Comparison of ENCODE assay signal across 8 cellular contexts in the genomic region with DNA sequence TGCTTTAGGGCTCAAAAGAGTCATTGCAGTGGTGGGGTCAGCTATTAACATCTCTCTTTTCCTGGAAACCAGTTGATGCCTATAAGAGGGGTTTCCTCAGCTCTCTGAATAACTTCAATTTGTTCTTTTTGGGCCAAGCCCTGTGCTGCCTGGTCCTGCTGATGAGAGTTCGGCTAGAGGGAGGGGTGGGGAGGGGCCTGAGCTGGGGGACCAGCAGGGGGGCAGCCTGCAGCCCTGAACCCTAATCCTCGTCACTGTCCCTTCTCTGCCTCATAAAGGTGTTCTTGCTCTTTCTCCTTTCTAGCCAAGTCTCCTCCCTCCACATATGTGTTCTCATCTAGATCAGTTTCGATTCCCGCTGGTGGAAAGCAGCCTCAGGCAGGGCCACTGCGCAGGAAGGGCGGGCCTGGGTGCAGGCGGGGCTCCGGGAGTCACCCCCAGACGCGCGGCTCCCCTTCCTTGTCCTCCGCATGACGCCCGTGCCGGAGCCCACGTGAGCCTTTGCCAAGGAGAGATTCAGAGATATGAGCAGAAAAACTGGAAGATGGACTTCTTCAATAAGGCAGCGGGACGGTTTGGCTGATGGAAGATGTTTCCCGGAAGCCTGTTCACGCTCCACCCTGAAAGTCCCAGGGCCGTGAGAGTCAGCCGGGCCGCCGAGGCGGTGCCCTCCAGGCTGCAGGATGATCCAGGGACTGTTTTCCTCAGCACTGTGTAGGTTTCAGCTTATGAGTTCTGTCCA. TPM values are rescaled to one million over a fixed set of nuclear protein-coding genes. Genes with fewer than 3 reads are reported as not detected.
DNase-seq lines count a peak whose midpoint lies in the region; ATAC-seq and TF ChIP-seq lines count a peak whose summit lies in the region.

No MANE protein-coding gene starts in this region.

- WGBS in body of pancreas, 2 donors: 1 to 2% methylated on average over 17 to 25 of the region's 25 CpGs

- ATAC-seq in HG02884 (IDR thresholded peaks at IDR 0.05; ENCODE audit: unreplicated experiment) (peak; percentile 80), body of pancreas (peak; percentile 92), HG02571 (IDR thresholded peaks at IDR 0.05; ENCODE audit: unreplicated experiment) (no peak)

- no peak for TF ChIP-seq CTCF in GM13977 (IDR thresholded peaks at IDR 0.05; ENCODE audit: extremely low read depth, insufficient read depth, missing control alignments)
- TF ChIP-seq CTCF in body of pancreas (IDR thresholded peaks at IDR 0.05): no peak

- peak overlapping the region; percentile 22 to 47 for H3K4me3 ChIP-seq in body of pancreas
- H3K4me3 ChIP-seq in iPS-15b (ENCODE audit: low read depth, low read length): peak overlapping the region; percentile 85
- H3K4me3 ChIP-seq in skeletal muscle cell (ENCODE audit: low read depth, low read length): peak overlapping the region; percentile 54

- peak in 2 of 3 donors; percentile 60 to 62 for TF ChIP-seq POLR2A in body of pancreas (IDR thresholded peaks at IDR 0.05)

- H3K27ac ChIP-seq in body of pancreas: peak overlapping the region; percentile 70 to 88 (median 78)

- peak overlapping the region; percentile 79 for H3K9ac ChIP-seq in iPS-15b (ENCODE audit: low read depth, low read length)

- no peaks in the 10 kb centered on the region for H3K36me3 ChIP-seq in body of pancreas (replicated peaks in 1 of 2; ENCODE audit: insufficient read depth in 1 of 2, low read depth in 2 of 2)
- no peaks in the 10 kb centered on the region for H3K36me3 ChIP-seq in iPS-15b (ENCODE audit: control insufficient read depth, insufficient read depth, low read length)

- H3K9me3 ChIP-seq in body of pancreas: no peaks in the 10 kb centered on the region
- no peaks in the 10 kb centered on the region for H3K9me3 ChIP-seq in iPS-15b (ENCODE audit: control insufficient read depth, insufficient read depth, low read length)

- intact Hi-C loops in body of pancreas (cut with DNase I): no loop called here

- H3K4me1 ChIP-seq in body of pancreas (peaks cover 25% of the 10 kb centered on the region), iPS-15b (ENCODE audit: control insufficient read depth, insufficient read depth, low read length) (peaks cover 3% of the 10 kb centered on the region)

- in situ Hi-C loops in GM13977 (cut with MboI; ENCODE audit: low pct_unique_long_range_greater_than_20kb, low sequenced_read_pairs, unreplicated experiment): no loop called here

- H3K27me3 ChIP-seq in body of pancreas (no peaks in the 10 kb centered on the region), iPS-15b (ENCODE audit: control insufficient read depth, insufficient read depth, low read length) (no peaks in the 10 kb centered on the region)

- DNase-seq in GM13977 (ENCODE audit: low spot score) (peak; percentile 79), NCI-H2081 treated with DMSO at 0.1 percent for 48 hours (lab: John Stamatoyannopoulos, UW) (peak; percentile 18), UCSD-AML1 (lab: John Stamatoyannopoulos, UW; ENCODE audit: unreplicated experiment) (peak; percentile 85), body of pancreas (peak; percentile 63 to 82 (median 74)), skeletal muscle cell (ENCODE audit: low read depth) (no peak)

RNA-seq across cellular contexts. Expression of a gene that starts 15.0 kb away (rescaled TPM):
- total RNA-seq in body of pancreas: 10 to 100 TPM; 15.2 to 25.4 TPM

Comparison
In these comparisons a context has a peak if more than half of its experiments do, and no peak if none do; other contexts are left out.
1. H3K4me3 ChIP-seq: peak in every context shown above with its lines; median percentile 85 in iPS-15b; 54 in skeletal muscle cell; 34 in body of pancreas.